Comparison of ENCODE assay signal across 4 cellular contexts in genomic region chr2:16374671-16375070, GRCh38.
"Had no signal": no experiment of that assay in that cellular context is flagged by ENCODE, and none has a peak within 500 bp of the region (broad histone marks: within the 10 kb centered on the region; RNA-seq: fewer than 3 reads in every experiment).

No MANE protein-coding gene starts in this region.

- DNase-seq: IMR-90, KBM-7, KG1 had no signal

- H3K4me3 ChIP-seq: K562 had no signal
